ENCODE assay signal across 25 cellular contexts in genomic region chr13:24875566-24875965, GRCh38.
"Had no signal": no experiment of that assay in that cellular context is flagged by ENCODE, and none has a peak within 500 bp of the region (broad histone marks: within the 10 kb centered on the region; RNA-seq: fewer than 3 reads in every experiment).

No MANE protein-coding gene starts in this region.

- H3K27me3 Mint-ChIP-seq: dendritic cell treated with granulocyte-macrophage colony-stimulating factor and Interleukin-4, amounts not matched to agents 40 ng/mL and 50 ng/mL, for 4 days had no signal

- H3K4me1 ChIP-seq: lower lobe of right lung, pancreas, prostate gland, sigmoid colon, suprapubic skin, tibial artery had no signal

- H3K4me1 Mint-ChIP-seq: central memory CD8-positive, alpha-beta T cell; nephron had no signal

- H3K9me3 ChIP-seq: lower lobe of right lung, pancreas, prostate gland, sigmoid colon, suprapubic skin, tibial artery had no signal

- H3K4me3 ChIP-seq: lower lobe of right lung, pancreas, prostate gland, sigmoid colon, smooth muscle cell, suprapubic skin, tibial artery had no signal

- ATAC-seq: activated T-cell treated with anti-CD3 and anti-CD28 coated beads, Interleukin-2, amount 50 U/mL, for 72 hours; esophagus mucosa; lower lobe of right lung; pancreas had no signal

- H3K4me3 Mint-ChIP-seq: activated naive CD8-positive, alpha-beta T cell; activated T-cell treated with anti-CD3 and anti-CD28 coated beads, Interleukin-2, amount 50 U/mL, for 72 hours; central memory CD8-positive, alpha-beta T cell; dendritic cell treated with granulocyte-macrophage colony-stimulating factor and Interleukin-4, amounts not matched to agents 40 ng/mL and 50 ng/mL, for 4 days; endodermal cell; nephron; T-helper 2 cell treated with Interferon-gamma antibody and Interleukin-4, amounts not matched to agents 5 μg/mL and 100 μg/mL, for 36 hours had no signal

- H3K27ac Mint-ChIP-seq: activated naive CD8-positive, alpha-beta T cell; activated T-cell treated with anti-CD3 and anti-CD28 coated beads, Interleukin-2, amount 50 U/mL, for 72 hours; dendritic cell treated with granulocyte-macrophage colony-stimulating factor and Interleukin-4, amounts not matched to agents 40 ng/mL and 50 ng/mL, for 4 days; endodermal cell; nephron; T-helper 2 cell treated with Interferon-gamma antibody and Interleukin-4, amounts not matched to agents 5 μg/mL and 100 μg/mL, for 36 hours had no signal

- H3K36me3 ChIP-seq: lower lobe of right lung, pancreas, prostate gland, sigmoid colon, suprapubic skin, tibial artery had no signal

- H3K36me3 Mint-ChIP-seq: activated naive CD8-positive, alpha-beta T cell had no signal

- H3K9me3 Mint-ChIP-seq: activated T-cell treated with anti-CD3 and anti-CD28 coated beads, Interleukin-2, amount 50 U/mL, for 72 hours; central memory CD8-positive, alpha-beta T cell; dendritic cell treated with granulocyte-macrophage colony-stimulating factor and Interleukin-4, amounts not matched to agents 40 ng/mL and 50 ng/mL, for 4 days; endodermal cell; nephron; T-helper 2 cell treated with Interferon-gamma antibody and Interleukin-4, amounts not matched to agents 5 μg/mL and 100 μg/mL, for 36 hours had no signal

- DNase-seq: activated CD4-positive, alpha-beta T cell treated with anti-CD3 and anti-CD28 coated beads for 4 hours; activated CD4-positive, alpha-beta T cell treated with anti-CD3 and anti-CD28 coated beads, Interleukin-2, amount 50 U/mL, for 4 hours; activated naive CD4-positive, alpha-beta T cell; activated T-cell treated with anti-CD3 and anti-CD28 coated beads for 4 hours; activated T-cell treated with anti-CD3 and anti-CD28 coated beads, Interleukin-2, amount 50 U/mL, for 72 hours; anterior cingulate cortex; endodermal cell; lower lobe of right lung; pancreas; retina; sigmoid colon; stimulated activated CD4-positive, alpha-beta T cell treated with anti-CD3 and anti-CD28 coated beads, Interleukin-1b, Interleukin-23, amount 100 ng/mL, for 48 hours; stimulated activated CD4-positive, alpha-beta T cell treated with anti-CD3 and anti-CD28 coated beads, Interleukin-4, amount 100 ng/mL, for 4 hours; stimulated activated naive CD4-positive, alpha-beta T cell; T-helper 1 cell; tibial artery had no signal
